In the genomic region with DNA sequence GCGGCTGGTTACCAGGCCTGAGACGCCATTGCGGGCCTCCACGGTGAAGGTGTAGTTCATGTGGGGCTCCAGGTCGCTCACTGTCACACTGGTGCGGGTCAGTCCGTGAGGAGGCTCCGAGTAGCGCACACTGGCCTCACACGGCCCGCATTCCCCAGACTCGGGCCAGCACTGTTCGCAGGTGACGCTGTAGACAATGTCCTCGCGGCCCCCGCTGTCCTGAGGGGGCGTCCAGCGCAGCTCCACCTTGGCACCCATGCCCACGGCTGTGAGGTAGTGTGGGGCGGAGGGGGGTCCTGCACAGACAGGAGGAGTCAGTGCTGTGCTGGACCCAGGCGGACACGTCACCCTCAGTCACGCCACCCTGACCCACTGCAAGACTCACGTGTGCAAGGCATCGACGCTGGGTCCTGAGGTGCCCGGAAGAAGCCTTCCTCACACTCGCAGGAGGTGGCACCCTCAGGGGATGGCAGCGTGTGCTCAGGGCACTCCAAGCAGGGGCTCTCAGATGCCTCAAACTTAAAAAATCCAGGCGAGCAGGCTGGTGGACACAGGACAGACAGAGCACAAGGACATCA, we compare ENCODE assay signal across 24 cellular contexts. TPM values are rescaled to one million over a fixed set of nuclear protein-coding genes. Genes with fewer than 3 reads are reported as not detected.
"Had no signal": no experiment of that assay in that cellular context is flagged by ENCODE, and none has a peak within 500 bp of the region (broad histone marks: within the 10 kb centered on the region; RNA-seq: fewer than 3 reads in every experiment).

No MANE protein-coding gene starts in this region.

- H3K27me3 ChIP-seq: breast epithelium, heart right ventricle, sigmoid colon, testis had no signal

- H3K4me2 ChIP-seq: smooth muscle cell had no signal

- H3K9me3 Mint-ChIP-seq: activated CD4-positive, alpha-beta memory T cell treated with anti-CD3 and anti-CD28 coated beads, Interleukin-2, amount 10 ng/mL, durations not matched to agents 7 days and 5 days; activated CD4-positive, alpha-beta T cell treated with anti-CD3 and anti-CD28 coated beads, Interleukin-2, amount 10 ng/mL, durations not matched to agents 24 days and 14 days; activated T-helper 17 cell treated with anti-CD3 and anti-CD28 coated beads, Interleukin-2, amount 50 U/mL, for 72 hours; central memory CD8-positive, alpha-beta T cell; memory B cell; naive B cell; T-cell; T-helper 2 cell treated with Interferon-gamma antibody and Interleukin-4, amounts not matched to agents 5 μg/mL and 100 μg/mL, for 36 hours had no signal

- H3K4me1 Mint-ChIP-seq: memory B cell had no signal

- H3K4me3 ChIP-seq: breast epithelium, heart right ventricle, sigmoid colon, smooth muscle cell, testis had no signal

- H3K27me3 Mint-ChIP-seq: activated CD4-positive, alpha-beta memory T cell treated with anti-CD3 and anti-CD28 coated beads, Interleukin-2, amount 10 ng/mL, durations not matched to agents 7 days and 5 days; activated naive CD8-positive, alpha-beta T cell; activated T-helper 17 cell treated with anti-CD3 and anti-CD28 coated beads, Interleukin-2, amount 50 U/mL, for 72 hours; central memory CD8-positive, alpha-beta T cell; T-cell had no signal

- H3K27ac ChIP-seq: testis, VCaP had no signal

- H3K36me3 ChIP-seq: breast epithelium had no signal

- H3K27ac Mint-ChIP-seq: activated CD4-positive, alpha-beta memory T cell treated with anti-CD3 and anti-CD28 coated beads, Interleukin-2, amount 10 ng/mL, durations not matched to agents 7 days and 5 days; activated CD4-positive, alpha-beta T cell treated with anti-CD3 and anti-CD28 coated beads, Interleukin-2, amount 10 ng/mL, durations not matched to agents 24 days and 14 days; activated naive CD8-positive, alpha-beta T cell; activated T-helper 17 cell treated with anti-CD3 and anti-CD28 coated beads, Interleukin-2, amount 50 U/mL, for 72 hours; memory B cell; naive B cell; stimulated activated naive B cell treated with anti-CD40 and anti-IgM and Interleukin-4, amounts not matched to agents 10 μg/mL and 1 μg/mL and 100 μg/mL, for 72 hours; T-helper 2 cell treated with Interferon-gamma antibody and Interleukin-4, amounts not matched to agents 5 μg/mL and 100 μg/mL, for 36 hours had no signal

- ATAC-seq: activated CD4-positive, CD25-positive, alpha-beta regulatory T cell treated with anti-CD3 and anti-CD28 coated beads, Interleukin-2, amount 50 U/mL, for 24 hours; activated T-helper 17 cell treated with anti-CD3 and anti-CD28 coated beads, Interleukin-2, amount 50 U/mL, for 72 hours; stimulated activated naive B cell treated with anti-CD40 and anti-IgM and Interleukin-4, amounts not matched to agents 10 μg/mL and 1 μg/mL and 100 μg/mL, for 72 hours; T-cell had no signal

- H3K9me3 ChIP-seq: breast epithelium, heart right ventricle, sigmoid colon, testis had no signal

- H3K36me3 Mint-ChIP-seq: activated naive CD8-positive, alpha-beta T cell; naive B cell; stimulated activated naive B cell treated with anti-CD40 and anti-IgM and Interleukin-4, amounts not matched to agents 10 μg/mL and 1 μg/mL and 100 μg/mL, for 72 hours; T-cell had no signal

- DNase-seq: activated CD4-positive, alpha-beta memory T cell treated with anti-CD3 and anti-CD28 coated beads, Interleukin-2, amount 10 ng/mL, durations not matched to agents 7 days and 5 days; activated CD4-positive, alpha-beta T cell treated with anti-CD3 and anti-CD28 coated beads, Interleukin-2, amount 10 ng/mL, durations not matched to agents 24 days and 14 days; activated naive CD4-positive, alpha-beta T cell; activated T-cell treated with anti-CD3 and anti-CD28 coated beads, Interleukin-2, amount 50 U/mL, for 1 hour; amniotic stem cell; effector memory CD4-positive, alpha-beta T cell; heart right ventricle; islet precursor cell; left cardiac atrium; naive B cell; sigmoid colon; stimulated activated CD4-positive, alpha-beta T cell treated with anti-CD3 and anti-CD28 coated beads, Interleukin-15, amount 100 ng/mL, for 24 hours; stimulated activated naive B cell treated with anti-CD40 and anti-IgM and Interleukin-4, amounts not matched to agents 10 μg/mL and 1 μg/mL and 100 μg/mL, for 72 hours; T-cell had no signal

- H3K4me3 Mint-ChIP-seq: activated CD4-positive, alpha-beta memory T cell treated with anti-CD3 and anti-CD28 coated beads, Interleukin-2, amount 10 ng/mL, durations not matched to agents 7 days and 5 days; activated CD4-positive, alpha-beta T cell treated with anti-CD3 and anti-CD28 coated beads, Interleukin-2, amount 10 ng/mL, durations not matched to agents 24 days and 14 days; activated naive CD8-positive, alpha-beta T cell; activated T-helper 17 cell treated with anti-CD3 and anti-CD28 coated beads, Interleukin-2, amount 50 U/mL, for 72 hours; central memory CD8-positive, alpha-beta T cell; memory B cell; naive B cell; stimulated activated naive B cell treated with anti-CD40 and anti-IgM and Interleukin-4, amounts not matched to agents 10 μg/mL and 1 μg/mL and 100 μg/mL, for 72 hours; T-cell; T-helper 2 cell treated with Interferon-gamma antibody and Interleukin-4, amounts not matched to agents 5 μg/mL and 100 μg/mL, for 36 hours had no signal

RNA-seq across cellular contexts. Expression of a gene that starts 17.9 kb away (rescaled TPM):
- total RNA-seq: activated CD4-positive, alpha-beta memory T cell treated with anti-CD3 and anti-CD28 coated beads, Interleukin-2, amount 10 ng/mL, durations not matched to agents 7 days and 5 days; activated CD4-positive, alpha-beta T cell treated with anti-CD3 and anti-CD28 coated beads, Interleukin-2, amount 10 ng/mL, durations not matched to agents 24 days and 14 days had no signal
